ENCODE assay signal across 36 cellular contexts in genomic region chr2:235199128-235199527, GRCh38.
"Had no signal": no experiment of that assay in that cellular context is flagged by ENCODE, and none has a peak within 500 bp of the region (broad histone marks: within the 10 kb centered on the region; RNA-seq: fewer than 3 reads in every experiment).

No MANE protein-coding gene starts in this region.

- H3K4me1 ChIP-seq: adrenal gland, body of pancreas had no signal

- FAIRE-seq: astrocyte, TTC549 had no signal

- H3K27ac Mint-ChIP-seq: activated B cell treated with CpG ODN at 0.5 μM for 24 hours; activated CD4-positive, alpha-beta memory T cell treated with anti-CD3 and anti-CD28 coated beads for 36 hours; activated CD4-positive, alpha-beta T cell treated with anti-CD3 and anti-CD28 coated beads, Interleukin-2, amount 10 ng/mL, durations not matched to agents 24 days and 14 days; activated CD8-positive, alpha-beta T cell treated with anti-CD3 and anti-CD28 coated beads for 36 hours; activated naive CD4-positive, alpha-beta T cell treated with anti-CD3 and anti-CD28 coated beads for 36 hours; activated naive CD4-positive, alpha-beta T cell treated with anti-CD3 and anti-CD28 coated beads, Interleukin-2, amount 50 U/mL, for 72 hours; activated naive CD8-positive, alpha-beta T cell treated with anti-CD3 and anti-CD28 coated beads for 36 hours; activated T-cell treated with anti-CD3 and anti-CD28 coated beads, Interleukin-2, amount 50 U/mL, for 72 hours; activated T-helper 1 cell treated with anti-CD3 and anti-CD28 coated beads, Interleukin-12 subunit alpha, Interleukin-12 subunit beta, Interleukin-2, Interleukin-4 antibody, amounts not matched to agents 30 ng/mL and 10 ng/mL and 1 ng/mL, durations not matched to agents 14 hours and 24 hours and 36 hours; activated T-helper 17 cell treated with anti-CD3 and anti-CD28 coated beads, Interleukin-2, amount 50 U/mL, for 72 hours; T-helper 1 cell treated with Interleukin-12 subunit alpha and Interleukin-12 subunit beta and Interleukin-4 antibody, amounts not matched to agents 30 μg/mL and 1 μg/mL, for 36 hours; T-helper 2 cell treated with Interferon-gamma antibody and Interleukin-4, amounts not matched to agents 5 μg/mL and 100 μg/mL, for 36 hours had no signal

- H3K36me3 ChIP-seq: adrenal gland, cardiac muscle cell had no signal

- H3K4me1 Mint-ChIP-seq: activated B cell treated with CpG ODN at 0.5 μM for 24 hours; activated CD4-positive, alpha-beta T cell treated with anti-CD3 and anti-CD28 coated beads, Interleukin-2, amount 10 ng/mL, durations not matched to agents 24 days and 14 days; activated naive CD8-positive, alpha-beta T cell treated with anti-CD3 and anti-CD28 coated beads for 36 hours; activated T-helper 17 cell treated with anti-CD3 and anti-CD28 coated beads, Interleukin-2, amount 50 U/mL, for 72 hours had no signal

- H3K9me3 ChIP-seq: adrenal gland, body of pancreas had no signal

- H3K9me3 Mint-ChIP-seq: activated B cell treated with CpG ODN at 0.5 μM for 24 hours; activated CD4-positive, alpha-beta memory T cell treated with anti-CD3 and anti-CD28 coated beads for 36 hours; activated CD4-positive, alpha-beta T cell treated with anti-CD3 and anti-CD28 coated beads, Interleukin-2, amount 10 ng/mL, durations not matched to agents 24 days and 14 days; activated CD8-positive, alpha-beta T cell treated with anti-CD3 and anti-CD28 coated beads for 36 hours; activated naive CD4-positive, alpha-beta T cell treated with anti-CD3 and anti-CD28 coated beads for 36 hours; activated naive CD4-positive, alpha-beta T cell treated with anti-CD3 and anti-CD28 coated beads, Interleukin-2, amount 50 U/mL, for 72 hours; activated naive CD8-positive, alpha-beta T cell treated with anti-CD3 and anti-CD28 coated beads for 36 hours; activated T-cell treated with anti-CD3 and anti-CD28 coated beads, Interleukin-2, amount 50 U/mL, for 4 hours; activated T-cell treated with anti-CD3 and anti-CD28 coated beads, Interleukin-2, amount 50 U/mL, for 72 hours; activated T-helper 1 cell treated with anti-CD3 and anti-CD28 coated beads, Interleukin-12 subunit alpha, Interleukin-12 subunit beta, Interleukin-2, Interleukin-4 antibody, amounts not matched to agents 30 ng/mL and 10 ng/mL and 1 ng/mL, durations not matched to agents 14 hours and 24 hours and 36 hours; activated T-helper 17 cell treated with anti-CD3 and anti-CD28 coated beads, Interleukin-2, amount 50 U/mL, for 72 hours; T-helper 1 cell treated with Interleukin-12 subunit alpha and Interleukin-12 subunit beta and Interleukin-4 antibody, amounts not matched to agents 30 μg/mL and 1 μg/mL, for 36 hours; T-helper 2 cell treated with Interferon-gamma antibody and Interleukin-4, amounts not matched to agents 5 μg/mL and 100 μg/mL, for 36 hours had no signal

- H3K27ac ChIP-seq: adrenal gland, body of pancreas, cardiac muscle cell, VCaP had no signal

- ATAC-seq: activated CD8-positive, alpha-beta T cell treated with anti-CD3 and anti-CD28 coated beads for 36 hours; activated naive CD4-positive, alpha-beta T cell treated with anti-CD3 and anti-CD28 coated beads, Interleukin-2, amount 50 U/mL, for 72 hours; activated T-cell treated with anti-CD3 and anti-CD28 coated beads, Interleukin-2, amount 50 U/mL, for 4 hours; activated T-cell treated with anti-CD3 and anti-CD28 coated beads, Interleukin-2, amount 50 U/mL, for 72 hours; activated T-helper 17 cell treated with anti-CD3 and anti-CD28 coated beads, Interleukin-2, amount 50 U/mL, for 72 hours; body of pancreas had no signal

- H3K27me3 ChIP-seq: adrenal gland, body of pancreas, cardiac muscle cell had no signal

- H3K4me3 Mint-ChIP-seq: activated B cell treated with CpG ODN at 0.5 μM for 24 hours; activated CD4-positive, alpha-beta memory T cell treated with anti-CD3 and anti-CD28 coated beads for 36 hours; activated CD4-positive, alpha-beta T cell treated with anti-CD3 and anti-CD28 coated beads, Interleukin-2, amount 10 ng/mL, durations not matched to agents 24 days and 14 days; activated CD8-positive, alpha-beta T cell treated with anti-CD3 and anti-CD28 coated beads for 36 hours; activated naive CD4-positive, alpha-beta T cell treated with anti-CD3 and anti-CD28 coated beads for 36 hours; activated naive CD8-positive, alpha-beta T cell treated with anti-CD3 and anti-CD28 coated beads for 36 hours; activated T-cell treated with anti-CD3 and anti-CD28 coated beads, Interleukin-2, amount 50 U/mL, for 4 hours; activated T-cell treated with anti-CD3 and anti-CD28 coated beads, Interleukin-2, amount 50 U/mL, for 72 hours; activated T-helper 1 cell treated with anti-CD3 and anti-CD28 coated beads, Interleukin-12 subunit alpha, Interleukin-12 subunit beta, Interleukin-2, Interleukin-4 antibody, amounts not matched to agents 30 ng/mL and 10 ng/mL and 1 ng/mL, durations not matched to agents 14 hours and 24 hours and 36 hours; activated T-helper 17 cell treated with anti-CD3 and anti-CD28 coated beads, Interleukin-2, amount 50 U/mL, for 72 hours; T-helper 1 cell treated with Interleukin-12 subunit alpha and Interleukin-12 subunit beta and Interleukin-4 antibody, amounts not matched to agents 30 μg/mL and 1 μg/mL, for 36 hours; T-helper 2 cell treated with Interferon-gamma antibody and Interleukin-4, amounts not matched to agents 5 μg/mL and 100 μg/mL, for 36 hours had no signal

- H3K27me3 Mint-ChIP-seq: activated CD4-positive, alpha-beta T cell treated with anti-CD3 and anti-CD28 coated beads, Interleukin-2, amount 10 ng/mL, durations not matched to agents 24 days and 14 days had no signal

- H3K4me3 ChIP-seq: adrenal gland, body of pancreas, cardiac muscle cell had no signal

- DNase-seq: activated B cell treated with CpG ODN at 0.5 μM for 24 hours; activated CD4-positive, alpha-beta memory T cell treated with anti-CD3 and anti-CD28 coated beads for 36 hours; activated CD4-positive, alpha-beta T cell treated with anti-CD3 and anti-CD28 coated beads for 4 hours; activated CD4-positive, alpha-beta T cell treated with anti-CD3 and anti-CD28 coated beads, Interleukin-2, amount 10 ng/mL, durations not matched to agents 24 days and 14 days; activated CD4-positive, alpha-beta T cell treated with anti-CD3 and anti-CD28 coated beads, Interleukin-2, amount 50 U/mL, for 1 hour; activated CD4-positive, alpha-beta T cell treated with anti-CD3 and anti-CD28 coated beads, Interleukin-2, amount 50 U/mL, for 4 hours; activated CD4-positive, CD25-positive, alpha-beta regulatory T cell treated with anti-CD3 and anti-CD28 coated beads, Interleukin-2, amount 50 U/mL, for 72 hours; activated CD8-positive, alpha-beta memory T cell treated with anti-CD3 and anti-CD28 coated beads, Interleukin-2, amount 50 U/mL, for 4 hours; activated CD8-positive, alpha-beta T cell treated with anti-CD3 and anti-CD28 coated beads for 36 hours; activated effector memory CD4-positive, alpha-beta T cell treated with anti-CD3 and anti-CD28 coated beads, Interleukin-2, amount 50 U/mL, for 16 hours; activated gamma-delta T cell treated with Interleukin-2 at 50 U/mL for 16 hours; activated naive CD4-positive, alpha-beta T cell; activated naive CD4-positive, alpha-beta T cell treated with anti-CD3 and anti-CD28 coated beads for 36 hours; activated naive CD4-positive, alpha-beta T cell treated with anti-CD3 and anti-CD28 coated beads, Interleukin-2, amount 50 U/mL, for 16 hours; activated naive CD8-positive, alpha-beta T cell treated with anti-CD3 and anti-CD28 coated beads for 36 hours; activated T-cell treated with anti-CD3 and anti-CD28 coated beads for 4 hours; activated T-cell treated with anti-CD3 and anti-CD28 coated beads, Interleukin-2, amount 50 U/mL, for 1 hour; activated T-cell treated with anti-CD3 and anti-CD28 coated beads, Interleukin-2, amount 50 U/mL, for 4 hours; activated T-cell treated with anti-CD3 and anti-CD28 coated beads, Interleukin-2, amount 50 U/mL, for 72 hours; adrenal gland; amniotic stem cell; aorta; body of pancreas; caudate nucleus; T-helper 1 cell; T-helper 2 cell; T-helper 9 cell had no signal

- H3K36me3 Mint-ChIP-seq: activated CD4-positive, alpha-beta memory T cell treated with anti-CD3 and anti-CD28 coated beads for 36 hours; activated naive CD4-positive, alpha-beta T cell treated with anti-CD3 and anti-CD28 coated beads, Interleukin-2, amount 50 U/mL, for 72 hours; activated naive CD8-positive, alpha-beta T cell treated with anti-CD3 and anti-CD28 coated beads for 36 hours had no signal
